1 cellular context compared by ENCODE assay signal in genomic region chr7:140698477-140698876, GRCh38.
TF ChIP-seq lines count a peak whose summit lies in the region.

No MANE protein-coding gene starts in this region.

TF ChIP-seq in HepG2, 621 proteins besides CTCF, POLR2A, EP300 and RAD21:
- TF ChIP-seq ZNF770 (CRISPR knock-in tag; IDR thresholded peaks at IDR 0.05) (0 out of 2 replicates have a peak, but pooled peaks have one; percentile 15), ZNF788 (CRISPR knock-in tag; IDR thresholded peaks at IDR 0.05; ENCODE audit: borderline replicate concordance) (no peak)
TF ChIP-seq in HepG2: peak in this region for 1.
